In genomic region chr9:135474915-135475314, GRCh38 we compare ENCODE assay signal across 9 cellular contexts. TPM values are rescaled to one million over a fixed set of nuclear protein-coding genes. Genes with fewer than 3 reads are reported as not detected.
DNase-seq lines count a peak whose midpoint lies in the region; ATAC-seq and TF ChIP-seq lines count a peak whose summit lies in the region.
"Had no signal": no experiment of that assay in that cellular context is flagged by ENCODE, and none has a peak within 500 bp of the region (broad histone marks: within the 10 kb centered on the region; RNA-seq: fewer than 3 reads in every experiment).

No MANE protein-coding gene starts in this region.

- no peak overlapping the region for H3K4me2 ChIP-seq in neuronal stem cell (ENCODE audit: insufficient read depth, low read length, poor library complexity, severe bottlenecking)

- no peak overlapping the region for H3K23ac ChIP-seq in neuronal stem cell (ENCODE audit: low read depth, low read length, poor library complexity)

- no peak overlapping the region for H2BK120ac ChIP-seq in neuronal stem cell (ENCODE audit: low read depth, low read length)

- H4K91ac ChIP-seq in neuronal stem cell (ENCODE audit: low read depth, low read length, poor library complexity), result no peak overlapping the region

- H3K27ac ChIP-seq in cardiac muscle cell, result no peak overlapping the region
- H3K27ac ChIP-seq in right atrium auricular region, result no peak overlapping the region
- no peak overlapping the region for H3K27ac ChIP-seq in stomach
- no peak overlapping the region for H3K27ac ChIP-seq in neuronal stem cell (replicated peaks; ENCODE audit: low read length)

- no peak overlapping the region for H3K9ac ChIP-seq in neuronal stem cell (ENCODE audit: low read depth, low read length, poor library complexity)

- H2AK5ac ChIP-seq in neuronal stem cell (ENCODE audit: low read depth, low read length), result no peak overlapping the region

- peak; percentile 44 for TF ChIP-seq CTCF in cardiac muscle cell (IDR thresholded peaks at IDR 0.05; ENCODE audit: low read depth, low read length)
- peak in 1 of 2 donors; percentile 55 for TF ChIP-seq CTCF in right atrium auricular region (IDR thresholded peaks at IDR 0.05)
- peak; percentile 28 for TF ChIP-seq CTCF in epithelial cell of esophagus (IDR thresholded peaks at IDR 0.05; ENCODE audit: insufficient read depth, low read depth, low read length, missing control alignments)
- TF ChIP-seq CTCF in stomach (IDR thresholded peaks at IDR 0.05), result peak in 3 of 7 experiments; percentile 26 to 30 (median 28)

- H3K18ac ChIP-seq in neuronal stem cell (ENCODE audit: low read length), result no peak overlapping the region

- no peak for TF ChIP-seq EP300 in stomach (IDR thresholded peaks at IDR 0.05)

- peaks cover 33% of the 10 kb centered on the region for H3K4me1 ChIP-seq in cardiac muscle cell (ENCODE audit: low read depth)
- H3K4me1 ChIP-seq in right atrium auricular region, result peaks cover 0 to 10% of the 10 kb centered on the region in 2 donors
- H3K4me1 ChIP-seq in stomach, result peaks cover 0 to 19% (median 14%) of the 10 kb centered on the region in 4 donors
- H3K4me1 ChIP-seq in neuronal stem cell (ENCODE audit: control insufficient read depth in 2 of 2, insufficient read depth in 1 of 2, low read depth in 1 of 2, low read length in 2 of 2), result peaks cover 23 to 25% of the 10 kb centered on the region in 2 donors

- H3K9me3 ChIP-seq in cardiac muscle cell (ENCODE audit: low read depth), result no peaks in the 10 kb centered on the region
- H3K9me3 ChIP-seq in right atrium auricular region, result no peaks in the 10 kb centered on the region
- H3K9me3 ChIP-seq in stomach, result no peaks in the 10 kb centered on the region
- H3K9me3 ChIP-seq in neuronal stem cell (replicated peaks in 1 of 2; ENCODE audit: control insufficient read depth in 2 of 2, insufficient read depth in 1 of 2, low read depth in 1 of 2, low read length in 2 of 2), result no peaks in the 10 kb centered on the region

- H3K36me3 ChIP-seq in cardiac muscle cell (no peaks in the 10 kb centered on the region), right atrium auricular region (no peaks in the 10 kb centered on the region), stomach (no peaks in the 10 kb centered on the region), neuronal stem cell (replicated peaks in 1 of 2; ENCODE audit: control insufficient read depth in 2 of 2, insufficient read depth in 2 of 2, low read length in 2 of 2) (no peaks in the 10 kb centered on the region)

- 14 to 30% (median 20%) methylated on average over 12 of the region's 12 CpGs for WGBS in stomach, 5 donors
- WGBS in neuronal stem cell (ENCODE audit: extremely low coverage in 2 of 2, insufficient read length in 2 of 2, insufficient replicate concordance in 1 of 2), 2 donors, result no CpG with 5 or more reads among the region's 12 CpGs

- peak; percentile 21 to 72 for DNase-seq in cardiac muscle cell (ENCODE audit: low read depth in 1 of 2, low spot score in 1 of 2)
- DNase-seq in right atrium auricular region (ENCODE audit: low spot score), result no peak
- peak; percentile 57 for DNase-seq in NCI-H748 (lab: John Stamatoyannopoulos, UW; ENCODE audit: unreplicated experiment)
- DNase-seq in epithelial cell of esophagus (ENCODE audit: low read depth), result no peak
- DNase-seq in stomach, result peak; percentile 40
- no peak for DNase-seq in neuronal stem cell (ENCODE audit: low spot score)
- DNase-seq: activated naive CD8-positive, alpha-beta T cell treated with anti-CD3 and anti-CD28 coated beads, Interleukin-2, amount 10 ng/mL, durations not matched to agents 7 days and 5 days had no signal

- no peak for TF ChIP-seq POLR2A in stomach (IDR thresholded peaks at IDR 0.05)

- ATAC-seq in HG03469 (IDR thresholded peaks at IDR 0.05; ENCODE audit: unreplicated experiment) (no peak), GM21381 (IDR thresholded peaks at IDR 0.05; ENCODE audit: unreplicated experiment) (no peak)

- intact Hi-C loops in stomach (cut with DNase I; ENCODE audit: low total_unique reads), result no loop called here

- H3K79me1 ChIP-seq in neuronal stem cell (ENCODE audit: low read depth, low read length), result no peaks in the 10 kb centered on the region

- H2BK5ac ChIP-seq in neuronal stem cell (ENCODE audit: low read length), result no peak overlapping the region

- no peak overlapping the region for H3K14ac ChIP-seq in neuronal stem cell (ENCODE audit: low read length)

- no peak overlapping the region for H2AFZ ChIP-seq in neuronal stem cell (ENCODE audit: low read length)

- H3K4me3 ChIP-seq in cardiac muscle cell (no peak overlapping the region), right atrium auricular region (no peak overlapping the region), epithelial cell of esophagus (ENCODE audit: low read length) (no peak overlapping the region), stomach (no peak overlapping the region), neuronal stem cell (ENCODE audit: low read length in 2 of 2) (no peak overlapping the region)

- H2BK15ac ChIP-seq in neuronal stem cell (ENCODE audit: low read length), result no peak overlapping the region

- H3K27me3 ChIP-seq in cardiac muscle cell (no peaks in the 10 kb centered on the region), right atrium auricular region (no peaks in the 10 kb centered on the region), stomach (peaks cover 0 to 7% (median 0%) of the 10 kb centered on the region in 3 donors), neuronal stem cell (ENCODE audit: control insufficient read depth in 3 of 3, insufficient read depth in 3 of 3, low read depth in 1 of 3, low read length in 3 of 3) (no peaks in the 10 kb centered on the region)

- no peak overlapping the region for H2BK12ac ChIP-seq in neuronal stem cell (ENCODE audit: low read length)

- no peak overlapping the region for H3K4ac ChIP-seq in neuronal stem cell (ENCODE audit: low read length)

- no peak overlapping the region for H4K8ac ChIP-seq in neuronal stem cell (ENCODE audit: low read depth, low read length)

RNA-seq across cellular contexts. Expression of gene PPP1R26, which starts 4.7 kb away (rescaled TPM):
- total RNA-seq in cardiac muscle cell (43.1 and 62.2 TPM in 2 replicates), right atrium auricular region (10 to 100 TPM; 17.4 to 18.7 TPM), stomach (10 to 100 TPM; 11.6 to 22.8 (median 15.4) TPM)
- polyA plus RNA-seq in cardiac muscle cell (25.9 and 33.7 TPM in 2 replicates), stomach (1 to 10 TPM; 5.3 to 7.4 (median 6.8) TPM)
- 20.7 TPM for polyA plus RNA-seq in neuronal stem cell (2013, experiment 1 of 2)
- 20.4 TPM for polyA plus RNA-seq in neuronal stem cell (2013, experiment 2 of 2)

RNA-seq across cellular contexts. Expression of gene MRPS2, which starts 25.6 kb away (rescaled TPM):
- total RNA-seq in cardiac muscle cell, result 64.7 and 76.2 TPM in 2 replicates
- polyA plus RNA-seq in cardiac muscle cell, result 79.9 and 103 TPM in 2 replicates
- 10 to 100 TPM; 40.9 to 72.5 TPM for total RNA-seq in right atrium auricular region
- 10 to 100 TPM in 3 of 5 donors, 1 to 10 TPM in 2; 1.8 to 46.3 (median 36.2) TPM for total RNA-seq in stomach
- polyA plus RNA-seq in stomach, result 10 to 100 TPM; 35.7 to 54.7 (median 44.0) TPM
- polyA plus RNA-seq in neuronal stem cell (2013, experiment 1 of 2), result 88.3 TPM
- 78.9 TPM for polyA plus RNA-seq in neuronal stem cell (2013, experiment 2 of 2)

RNA-seq across cellular contexts. Expression of gene LCN1, which starts 46.3 kb away (rescaled TPM):
- total RNA-seq in cardiac muscle cell, result not detected in 2 replicates
- polyA plus RNA-seq in cardiac muscle cell, result 0.37 and 1.2 TPM in 2 replicates
- total RNA-seq in right atrium auricular region, result not detected
- not detected for total RNA-seq in stomach
- not detected for polyA plus RNA-seq in stomach
- not detected for polyA plus RNA-seq in neuronal stem cell (2013, experiment 1 of 2)
- polyA plus RNA-seq in neuronal stem cell (2013, experiment 2 of 2), result not detected
- total RNA-seq: activated naive CD8-positive, alpha-beta T cell treated with anti-CD3 and anti-CD28 coated beads, Interleukin-2, amount 10 ng/mL, durations not matched to agents 7 days and 5 days had no signal

Comparison
In these comparisons a context has a peak if more than half of its experiments do, and no peak if none do; other contexts are left out.
1. DNase-seq: peak in cardiac muscle cell (2 of 2), NCI-H748 (single experiment) and stomach (single experiment); none in right atrium auricular region (single experiment), epithelial cell of esophagus (single experiment) and neuronal stem cell (single experiment).